Comparison of ENCODE assay signal across 23 cellular contexts in genomic region chr11:9842923-9843322, GRCh38.
"Had no signal": no experiment of that assay in that cellular context is flagged by ENCODE, and none has a peak within 500 bp of the region (broad histone marks: within the 10 kb centered on the region; RNA-seq: fewer than 3 reads in every experiment).

No MANE protein-coding gene starts in this region.

- H3K9me3 Mint-ChIP-seq: brain; central memory CD8-positive, alpha-beta T cell; endodermal cell; mesothelial cell of epicardium had no signal

- H3K27ac ChIP-seq: colonic mucosa, epithelial cell of prostate, lower lobe of right lung, ovary, psoas muscle, right lobe of liver, thoracic aorta, upper lobe of left lung had no signal

- H3K27me3 ChIP-seq: colonic mucosa, ovary, right lobe of liver, upper lobe of left lung had no signal

- DNase-seq: activated CD4-positive, alpha-beta T cell treated with anti-CD3 and anti-CD28 coated beads for 1 hour; activated CD4-positive, alpha-beta T cell treated with anti-CD3 and anti-CD28 coated beads, Interleukin-2, amount 50 U/mL, for 48 hours; activated CD8-positive, alpha-beta memory T cell treated with anti-CD3 and anti-CD28 coated beads, Interleukin-2, amount 10 ng/mL, durations not matched to agents 7 days and 5 days; activated effector memory CD4-positive, alpha-beta T cell treated with anti-CD3 and anti-CD28 coated beads, Interleukin-2, amount 50 U/mL, for 16 hours; activated naive CD4-positive, alpha-beta T cell treated with anti-CD3 and anti-CD28 coated beads, Interleukin-2, amount 50 U/mL, for 16 hours; anterior cingulate cortex; colonic mucosa; endodermal cell; foreskin fibroblast; hippocampal formation; lower lobe of right lung; ovary; psoas muscle; right lobe of liver; stimulated activated CD4-positive, alpha-beta T cell treated with anti-CD3 and anti-CD28 coated beads, Interleukin-4, amount 100 ng/mL, for 1 hour; upper lobe of left lung had no signal

- H3K27me3 Mint-ChIP-seq: activated CD8-positive, alpha-beta memory T cell treated with anti-CD3 and anti-CD28 coated beads, Interleukin-2, amount 10 ng/mL, durations not matched to agents 7 days and 5 days; brain; central memory CD8-positive, alpha-beta T cell had no signal

- ATAC-seq: activated CD8-positive, alpha-beta memory T cell treated with anti-CD3 and anti-CD28 coated beads, Interleukin-2, amount 10 ng/mL, durations not matched to agents 7 days and 5 days; lower lobe of right lung; psoas muscle; right lobe of liver had no signal

- FAIRE-seq: keratinocyte had no signal

- H3K4me3 ChIP-seq: colonic mucosa, lower lobe of right lung, ovary, psoas muscle, right lobe of liver, smooth muscle cell, thoracic aorta, upper lobe of left lung had no signal

- H3K27ac Mint-ChIP-seq: activated CD8-positive, alpha-beta memory T cell treated with anti-CD3 and anti-CD28 coated beads, Interleukin-2, amount 10 ng/mL, durations not matched to agents 7 days and 5 days; brain; endodermal cell; mesothelial cell of epicardium had no signal

- H3K4me1 Mint-ChIP-seq: brain had no signal

- H3K9me3 ChIP-seq: colonic mucosa, lower lobe of right lung, ovary, psoas muscle, right lobe of liver, thoracic aorta, upper lobe of left lung had no signal

- H3K4me1 ChIP-seq: colonic mucosa, lower lobe of right lung, psoas muscle, right lobe of liver, upper lobe of left lung had no signal

- H3K4me3 Mint-ChIP-seq: activated CD8-positive, alpha-beta memory T cell treated with anti-CD3 and anti-CD28 coated beads, Interleukin-2, amount 10 ng/mL, durations not matched to agents 7 days and 5 days; brain; central memory CD8-positive, alpha-beta T cell; endodermal cell; mesothelial cell of epicardium had no signal

- H3K36me3 ChIP-seq: colonic mucosa, ovary had no signal
